ENCODE assay signal across 18 cellular contexts in the genomic region with DNA sequence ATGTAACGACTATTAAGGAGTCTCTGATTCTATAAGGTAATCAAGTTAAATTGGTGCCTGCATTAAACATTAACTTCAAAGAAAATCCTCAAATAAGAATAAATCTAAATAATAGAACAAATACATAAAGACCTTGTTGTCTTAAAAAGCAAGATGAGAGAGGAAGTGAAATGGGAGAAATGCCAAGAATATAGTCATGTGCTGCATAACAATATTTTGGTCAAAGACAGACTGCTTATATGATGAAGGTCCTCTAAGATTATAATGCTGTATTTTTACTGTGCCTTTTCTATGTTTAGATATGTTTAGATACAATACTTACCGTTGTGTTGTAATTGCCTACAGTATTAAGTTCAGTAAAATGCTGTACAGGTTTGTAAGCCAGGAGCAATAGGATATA.
"Had no signal": no experiment of that assay in that cellular context is flagged by ENCODE, and none has a peak within 500 bp of the region (broad histone marks: within the 10 kb centered on the region; RNA-seq: fewer than 3 reads in every experiment).

No MANE protein-coding gene starts in this region.

- FAIRE-seq: kidney, pancreas had no signal

- DNase-seq: kidney; left colon; left lung; lower lobe of right lung; mammary epithelial cell; mesenchymal stem cell; naive thymus-derived CD8-positive, alpha-beta T cell; nucleus accumbens; pancreas; right lobe of liver; stimulated activated CD4-positive, alpha-beta T cell treated with anti-CD3 and anti-CD28 coated beads, Interleukin-1b, Interleukin-23, amount 100 ng/mL, for 48 hours; stimulated activated CD4-positive, alpha-beta T cell treated with anti-CD3 and anti-CD28 coated beads, Interleukin-2, amount 100 ng/mL, for 48 hours; stimulated activated CD4-positive, alpha-beta T cell treated with anti-CD3 and anti-CD28 coated beads, Interleukin-4, amount 100 ng/mL, for 4 hours; stimulated activated CD8-positive, alpha-beta memory T cell treated with anti-CD3 and anti-CD28 coated beads, Interleukin-4, amount 100 ng/mL, for 48 hours; stimulated activated naive CD4-positive, alpha-beta T cell treated with Interleukin-2 at 50 U/mL for 16 hours; stimulated activated naive CD8-positive, alpha-beta T cell treated with anti-CD3 and anti-CD28 coated beads, Interleukin-15, amount 100 ng/mL, for 72 hours; substantia nigra; uterus had no signal
